Comparison of ENCODE assay signal across 30 cellular contexts in the genomic region with DNA sequence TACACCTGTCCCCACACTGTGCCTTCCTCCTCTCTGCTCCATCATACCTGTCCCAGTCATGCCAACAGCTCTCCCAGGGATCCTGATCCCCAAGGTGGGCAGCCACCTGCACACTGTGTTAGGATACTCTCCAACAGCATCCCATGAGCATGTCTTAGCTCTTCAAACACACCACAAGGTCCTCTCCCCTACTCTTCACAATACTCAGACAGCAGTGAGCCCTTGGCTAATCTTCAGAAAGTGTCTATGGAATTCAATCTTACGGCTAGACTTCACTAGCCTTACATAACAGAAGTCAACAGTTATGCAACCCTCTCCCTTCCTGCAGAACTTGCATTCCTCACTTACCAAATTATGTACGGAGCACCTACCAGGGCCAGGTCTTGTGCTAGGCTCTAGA.
A peak's percentile ranks its signal among the peaks of the same experiment; 100 is the strongest.
DNase-seq lines count a peak whose midpoint lies in the region; TF ChIP-seq lines count a peak whose summit lies in the region.
"Had no signal": no experiment of that assay in that cellular context is flagged by ENCODE, and none has a peak within 500 bp of the region (broad histone marks: within the 10 kb centered on the region; RNA-seq: fewer than 3 reads in every experiment).

No MANE protein-coding gene starts in this region.

- DNase-seq in Caco-2 (peak in 1 of 2 experiments; percentile 24), NCI-H82 (lab: John Stamatoyannopoulos, UW) (peak; percentile 63), fibroblast of pulmonary artery (ENCODE audit: low read depth) (peak; percentile 1), trophoblast cell (peak; percentile 64 to 92), anterior cingulate cortex (lab: John Stamatoyannopoulos, UW) (no peak), DMS114 treated with DMSO at 0.1 percent for 48 hours (lab: John Stamatoyannopoulos, UW; ENCODE audit: unreplicated experiment) (no peak)
- DNase-seq in activated T-cell treated with anti-CD3 and anti-CD28 coated beads, Interleukin-2, amount 50 U/mL, for 48 hours, result no peak
- no peak for DNase-seq in activated naive CD4-positive, alpha-beta T cell (lab: John Stamatoyannopoulos, UW)
- DNase-seq: activated CD4-positive, alpha-beta memory T cell treated with anti-CD3 and anti-CD28 coated beads for 36 hours; activated CD4-positive, CD25-positive, alpha-beta regulatory T cell treated with anti-CD3 and anti-CD28 coated beads, Interleukin-2, amount 50 U/mL, for 72 hours; amygdala; DND-41; effector CD8-positive, alpha-beta T cell; GF-D8; glutamatergic neuron; islet precursor cell; Karpas-422; left ventricle myocardium superior; NCI-H1694; NCI-H510A; sigmoid colon; SK-N-SH; stimulated activated CD4-positive, alpha-beta T cell treated with anti-CD3 and anti-CD28 coated beads, Interleukin-4, amount 100 ng/mL, for 1 hour; T-helper 17 cell; transverse colon had no signal

- CTCF ChIA-PET in Caco-2 (lab: Charles Lee), result no interaction called here

- no peaks in the 10 kb centered on the region for H3K9me3 ChIP-seq in Caco-2
- no peaks in the 10 kb centered on the region for H3K9me3 ChIP-seq in trophoblast cell (ENCODE audit: insufficient read depth, low read depth, low read length)
- H3K9me3 ChIP-seq: A549, sigmoid colon, SK-N-SH, transverse colon had no signal

- no peaks in the 10 kb centered on the region for H3K79me2 ChIP-seq in trophoblast cell (ENCODE audit: control insufficient read depth, insufficient read depth, low read length, poor library complexity)

- H3K27ac ChIP-seq in trophoblast cell (ENCODE audit: low read depth, low read length), result no peak overlapping the region
- H3K27ac ChIP-seq: A549, coronary artery, sigmoid colon, transverse colon had no signal

- peak overlapping the region; percentile 72 for H3K27ac Mint-ChIP-seq in Caco-2 (ENCODE audit: unreplicated experiment)
- H3K27ac Mint-ChIP-seq: activated CD4-positive, alpha-beta memory T cell treated with anti-CD3 and anti-CD28 coated beads for 36 hours; activated naive CD4-positive, alpha-beta T cell treated with anti-CD3 and anti-CD28 coated beads, Interleukin-2, amount 50 U/mL, for 24 hours; mesothelial cell of epicardium; progenitor cell of endocrine pancreas; T-helper 17 cell had no signal

- H3K9ac ChIP-seq in trophoblast cell (ENCODE audit: low read length), result no peak overlapping the region
- H3K9ac ChIP-seq: SK-N-SH had no signal

- no peak overlapping the region for H2AFZ ChIP-seq in trophoblast cell (ENCODE audit: insufficient read depth, low read length, poor library complexity)

- TF ChIP-seq CTCF in Caco-2 (IDR thresholded peaks at IDR 0.05; ENCODE audit: insufficient read depth in 1 of 2, low read depth in 1 of 2, low read length in 1 of 2, severe bottlenecking in 1 of 2, unreplicated experiment in 1 of 2), result no peak
- TF ChIP-seq CTCF in fibroblast of pulmonary artery (IDR thresholded peaks at IDR 0.05; ENCODE audit: low read length, missing control alignments), result no peak

- peaks cover 28% of the 10 kb centered on the region for H3K4me1 Mint-ChIP-seq in Caco-2 (ENCODE audit: low read depth, unreplicated experiment)
- H3K4me1 Mint-ChIP-seq: activated naive CD4-positive, alpha-beta T cell treated with anti-CD3 and anti-CD28 coated beads, Interleukin-2, amount 50 U/mL, for 24 hours; T-helper 17 cell had no signal

- peaks cover 2% of the 10 kb centered on the region for H3K79me1 ChIP-seq in trophoblast cell (ENCODE audit: low read length)

- H3K4ac ChIP-seq in trophoblast cell (ENCODE audit: low read depth, low read length), result no peak overlapping the region

- no peak overlapping the region for H2BK5ac ChIP-seq in trophoblast cell (ENCODE audit: low read depth, low read length, poor library complexity)

- no peak overlapping the region for H3K23ac ChIP-seq in trophoblast cell (ENCODE audit: low read length)

- H4K12ac ChIP-seq in trophoblast cell (ENCODE audit: low read depth, low read length), result no peak overlapping the region

- H3K9me3 Mint-ChIP-seq in Caco-2 (ENCODE audit: unreplicated experiment), result no peaks in the 10 kb centered on the region
- H3K9me3 Mint-ChIP-seq: activated CD4-positive, alpha-beta memory T cell treated with anti-CD3 and anti-CD28 coated beads for 36 hours; activated naive CD4-positive, alpha-beta T cell treated with anti-CD3 and anti-CD28 coated beads, Interleukin-2, amount 50 U/mL, for 24 hours; mesothelial cell of epicardium had no signal

- no peak overlapping the region for H3K4me2 ChIP-seq in trophoblast cell (ENCODE audit: low read length)
- H3K4me2 ChIP-seq: A549, SK-N-SH had no signal

- POLR2A ChIA-PET in Caco-2 (lab: Charles Lee), result no interaction called here

- no peaks in the 10 kb centered on the region for H3K36me3 Mint-ChIP-seq in Caco-2 (ENCODE audit: insufficient read depth, unreplicated experiment)
- H3K36me3 Mint-ChIP-seq: activated CD4-positive, alpha-beta memory T cell treated with anti-CD3 and anti-CD28 coated beads for 36 hours; activated naive CD4-positive, alpha-beta T cell treated with anti-CD3 and anti-CD28 coated beads, Interleukin-2, amount 50 U/mL, for 24 hours; mesothelial cell of epicardium had no signal

- no peak overlapping the region for H3K14ac ChIP-seq in trophoblast cell (ENCODE audit: low read length)

- no peak overlapping the region for H3K4me3 ChIP-seq in Caco-2 (ENCODE audit: low read depth, low read length)
- no peak overlapping the region for H3K4me3 ChIP-seq in fibroblast of pulmonary artery (replicated peaks; ENCODE audit: low read depth, low read length)
- H3K4me3 ChIP-seq in trophoblast cell (ENCODE audit: low read depth, low read length), result no peak overlapping the region
- H3K4me3 ChIP-seq: A549, coronary artery, sigmoid colon, transverse colon had no signal

- no peak overlapping the region for H3K18ac ChIP-seq in trophoblast cell (ENCODE audit: low read length)

- H3K36me3 ChIP-seq in Caco-2 (ENCODE audit: control insufficient read depth, insufficient read depth, low read length), result no peaks in the 10 kb centered on the region
- no peaks in the 10 kb centered on the region for H3K36me3 ChIP-seq in trophoblast cell (ENCODE audit: control insufficient read depth in 1 of 2, insufficient read depth in 2 of 2, low read length in 2 of 2)
- H3K36me3 ChIP-seq: sigmoid colon, transverse colon had no signal

- H3K4me1 ChIP-seq in Caco-2 (peaks cover 39% of the 10 kb centered on the region), trophoblast cell (ENCODE audit: control insufficient read depth in 1 of 2, insufficient read depth in 2 of 2, low read length in 2 of 2) (peaks cover 8 to 10% of the 10 kb centered on the region in 2 experiments)
- H3K4me1 ChIP-seq: A549, sigmoid colon had no signal

- no peak overlapping the region for H2BK12ac ChIP-seq in trophoblast cell (ENCODE audit: low read length)

- no peak overlapping the region for H4K8ac ChIP-seq in trophoblast cell (ENCODE audit: low read depth, low read length)

- H3K27me3 ChIP-seq in Caco-2 (replicated peaks; ENCODE audit: control insufficient read depth, insufficient read depth, low read length) (no peaks in the 10 kb centered on the region), trophoblast cell (ENCODE audit: insufficient read depth, low read length) (no peaks in the 10 kb centered on the region)
- H3K27me3 ChIP-seq: sigmoid colon, transverse colon had no signal

- no peak overlapping the region for H2AK5ac ChIP-seq in trophoblast cell (ENCODE audit: low read length)

- intact Hi-C loops in Caco-2 (cut with micrococcal nuclease; ENCODE audit: unreplicated experiment), result loop anchor here (2.0 kb wide), 1 partner anchor 44 kb away; no protein-coding TSS in a partner anchor

- H4K91ac ChIP-seq in trophoblast cell (ENCODE audit: low read depth, low read length), result no peak overlapping the region

- H2BK120ac ChIP-seq in trophoblast cell (ENCODE audit: insufficient read depth, low read length, poor library complexity), result no peak overlapping the region

- no TSS peak for BruUV-seq in Caco-2 (replicated peaks; lab: Mats Ljungman, UMichigan)

- peak overlapping the region; percentile 17 for H3K4me3 Mint-ChIP-seq in Caco-2 (ENCODE audit: unreplicated experiment)
- H3K4me3 Mint-ChIP-seq: activated CD4-positive, alpha-beta memory T cell treated with anti-CD3 and anti-CD28 coated beads for 36 hours; activated naive CD4-positive, alpha-beta T cell treated with anti-CD3 and anti-CD28 coated beads, Interleukin-2, amount 50 U/mL, for 24 hours; mesothelial cell of epicardium; T-helper 17 cell had no signal

- WGBS in trophoblast cell (ENCODE audit: extremely low coverage, insufficient coverage, insufficient read length), result no CpG with 5 or more reads among the region's 2 CpGs

- H3K27me3 Mint-ChIP-seq in Caco-2 (ENCODE audit: insufficient read depth, unreplicated experiment), result no peaks in the 10 kb centered on the region
- H3K27me3 Mint-ChIP-seq: progenitor cell of endocrine pancreas had no signal

Comparison
In these comparisons a context has a peak if more than half of its experiments do, and no peak if none do; other contexts are left out.
1. DNase-seq: peak in NCI-H82 (single experiment), fibroblast of pulmonary artery (single experiment) and trophoblast cell (2 of 2); none in activated T-cell treated with anti-CD3 and anti-CD28 coated beads, Interleukin-2, amount 50 U/mL, for 48 hours (0 of 2), anterior cingulate cortex (0 of 58), DMS114 treated with DMSO at 0.1 percent for 48 hours (single experiment) and activated naive CD4-positive, alpha-beta T cell (0 of 4).